ENCODE assay signal across 1 cellular context in genomic region chr1:1942753-1943656, GRCh38.
A peak's percentile ranks its signal among the peaks of the same experiment; 100 is the strongest.
TF ChIP-seq lines count a peak whose summit lies in the region.

No MANE protein-coding gene starts in this region.

TF ChIP-seq in HepG2, 621 proteins besides CTCF, POLR2A, EP300 and RAD21 (continued from another document and continues in another):
- TF ChIP-seq ZNF407 (CRISPR knock-in tag; IDR thresholded peaks at IDR 0.05; ENCODE audit: not compliant biosample characterization) = peak; percentile 30
- peak; percentile 60 for TF ChIP-seq KMT2A (CRISPR knock-in tag; IDR thresholded peaks at IDR 0.05)
- TF ChIP-seq MEIS1 (CRISPR knock-in tag; IDR thresholded peaks at IDR 0.05; ENCODE audit: borderline replicate concordance) = peak; percentile 87
- TF ChIP-seq TCF7L2 (IDR thresholded peaks at IDR 0.05; ENCODE audit: low read depth, low read length) = no peak
- peak; percentile 15 for TF ChIP-seq DBP (CRISPR knock-in tag; IDR thresholded peaks at IDR 0.05; ENCODE audit: not compliant biosample characterization)
- peak; percentile 95 for TF ChIP-seq HDAC1 (CRISPR knock-in tag; IDR thresholded peaks at IDR 0.05)
- TF ChIP-seq KAT2B (IDR thresholded peaks at IDR 0.05; ENCODE audit: borderline replicate concordance, low read depth, low read length) = no peak
- peak; percentile 69; the same call in 1 of the 2 replicates for TF ChIP-seq SALL2 (CRISPR knock-in tag; IDR thresholded peaks at IDR 0.05)
- TF ChIP-seq ZFP37 (CRISPR knock-in tag; IDR thresholded peaks at IDR 0.05; ENCODE audit: borderline replicate concordance) = no peak
- no peak for TF ChIP-seq KDM4B (CRISPR knock-in tag; IDR thresholded peaks at IDR 0.05)
- no peak for TF ChIP-seq ZNF20 (CRISPR knock-in tag; IDR thresholded peaks at IDR 0.05)
- no peak for TF ChIP-seq GPBP1L1 (CRISPR knock-in tag; IDR thresholded peaks at IDR 0.05)
- peak; percentile 68; the same call in 1 of the 2 replicates for TF ChIP-seq ZNF556 (CRISPR knock-in tag; IDR thresholded peaks at IDR 0.05; ENCODE audit: borderline replicate concordance)
- TF ChIP-seq ZNF12 (CRISPR knock-in tag; IDR thresholded peaks at IDR 0.05) = no peak
- no peak; the same call in 1 of the 2 replicates for TF ChIP-seq THAP9 (CRISPR knock-in tag; IDR thresholded peaks at IDR 0.05; ENCODE audit: borderline replicate concordance)
- TF ChIP-seq ADNP (CRISPR knock-in tag; IDR thresholded peaks at IDR 0.05) = no peak
- TF ChIP-seq GATA4 (IDR thresholded peaks at IDR 0.05; ENCODE audit: borderline replicate concordance, low read depth) = peak; percentile 68; the same call in 1 of the 2 replicates
- peak; percentile 56; the same call in 1 of the 2 replicates for TF ChIP-seq PITX1 (CRISPR knock-in tag; IDR thresholded peaks at IDR 0.05)
- TF ChIP-seq NFYC (CRISPR knock-in tag; IDR thresholded peaks at IDR 0.05) = no peak; the same call in 1 of the 2 replicates
- no peak for TF ChIP-seq FOXK2 (IDR thresholded peaks at IDR 0.05)
- TF ChIP-seq HMGA1 (CRISPR knock-in tag; conservative IDR thresholded peaks at IDR 0.05) = no peak
- TF ChIP-seq EED (CRISPR knock-in tag; IDR thresholded peaks at IDR 0.05) = 0 out of 2 replicates have a peak, but pooled peaks have one; percentile 74
- TF ChIP-seq ZBED4 (CRISPR knock-in tag; IDR thresholded peaks at IDR 0.05; ENCODE audit: borderline replicate concordance) = 0 out of 2 replicates have a peak, but pooled peaks have one; percentile 35
- no peak for TF ChIP-seq TCF12 (IDR thresholded peaks at IDR 0.05)
- peak; percentile 64 for TF ChIP-seq TCF12 (CRISPR knock-in tag; IDR thresholded peaks at IDR 0.05)
- TF ChIP-seq MYC (CRISPR knock-in tag; IDR thresholded peaks at IDR 0.05; ENCODE audit: borderline replicate concordance) = peak; percentile 85; the same call in 1 of the 2 replicates
- peak; percentile 82 for TF ChIP-seq PHF5A (CRISPR knock-in tag; IDR thresholded peaks at IDR 0.05; ENCODE audit: low read depth, unreplicated experiment)
- TF ChIP-seq TEF (CRISPR knock-in tag; IDR thresholded peaks at IDR 0.05) = peak; percentile 51; the same call in 1 of the 2 replicates
- TF ChIP-seq MAF1 (CRISPR knock-in tag; IDR thresholded peaks at IDR 0.05; ENCODE audit: borderline replicate concordance) = peak; percentile 83; the same call in 1 of the 2 replicates
- peak; percentile 68; the same call in 1 of the 2 replicates for TF ChIP-seq ZHX2 (IDR thresholded peaks at IDR 0.05; ENCODE audit: low read depth)
- TF ChIP-seq ZHX2 (CRISPR knock-in tag; IDR thresholded peaks at IDR 0.05; ENCODE audit: borderline replicate concordance) = no peak
- peak; percentile 70 for TF ChIP-seq MED13 (CRISPR knock-in tag; IDR thresholded peaks at IDR 0.05)
- TF ChIP-seq FOSL2 (CRISPR knock-in tag; IDR thresholded peaks at IDR 0.05) = peak; percentile 53; the same call in 1 of the 2 replicates
- no peak for TF ChIP-seq NFKBIZ (CRISPR knock-in tag; IDR thresholded peaks at IDR 0.05)
- TF ChIP-seq ZNF788 (CRISPR knock-in tag; IDR thresholded peaks at IDR 0.05; ENCODE audit: borderline replicate concordance) = peak; percentile 97
